ENCODE assay signal across 8 cellular contexts in the genomic region with DNA sequence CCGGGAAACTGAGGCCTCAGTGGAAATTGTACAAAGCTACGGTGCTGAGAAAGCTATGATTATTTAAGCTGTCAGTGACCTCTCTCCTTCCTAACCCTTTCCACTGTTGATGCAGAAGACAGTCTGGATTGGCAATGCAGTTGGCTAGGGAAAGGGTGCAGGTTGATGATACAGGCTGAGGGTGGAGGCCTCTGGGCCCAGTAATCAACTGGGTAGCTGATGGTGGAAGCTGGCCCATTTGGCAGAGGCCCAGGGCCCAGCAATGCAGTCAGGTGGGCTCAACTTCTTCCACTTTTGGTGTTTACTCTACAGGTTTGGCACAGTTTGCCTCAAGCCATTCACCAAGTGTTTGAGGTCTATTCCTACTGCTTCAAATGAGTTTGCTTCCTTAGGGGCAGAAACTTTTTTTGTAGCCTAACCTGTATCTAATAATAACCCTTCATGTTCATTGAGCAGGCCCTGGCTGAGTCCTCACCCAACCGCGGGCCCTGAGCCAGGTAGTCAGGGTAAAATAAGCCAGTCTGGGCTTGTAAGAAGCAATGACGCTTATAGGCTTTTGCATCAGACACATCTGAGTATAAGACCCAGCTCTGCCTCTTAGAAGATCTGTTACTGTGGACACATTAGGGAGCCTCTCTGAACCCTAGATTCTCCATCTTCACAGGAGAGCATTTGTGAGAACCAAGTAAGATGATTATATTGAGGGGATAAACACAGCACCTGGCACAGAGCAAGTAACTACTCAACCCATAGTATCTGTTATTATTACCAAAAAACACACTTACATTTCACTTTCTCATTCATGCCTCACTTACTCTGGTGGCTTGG. TPM values are rescaled to one million over a fixed set of nuclear protein-coding genes. Genes with fewer than 3 reads are reported as not detected.
DNase-seq lines count a peak whose midpoint lies in the region; ATAC-seq and TF ChIP-seq lines count a peak whose summit lies in the region.

No MANE protein-coding gene starts in this region.

- TF ChIP-seq POLR2A in heart left ventricle (IDR thresholded peaks at IDR 0.05) = no peak
- TF ChIP-seq POLR2A in spleen (IDR thresholded peaks at IDR 0.05) = no peak

- H3K27ac ChIP-seq in SU-DHL-6 (ENCODE audit: low read depth, low read length) (peak overlapping the region; percentile 14; the same call in 1 of the 2 replicates), heart left ventricle (peak overlapping the region; percentile 97 to 100 (median 98)), subcutaneous abdominal adipose tissue (ENCODE audit: low read depth, low read length) (peak overlapping the region; percentile 60), spleen (peak overlapping the region in 4 of 8 donors; percentile 97)

- H2AFZ ChIP-seq in Loucy (ENCODE audit: low read length) (no peak overlapping the region), SU-DHL-6 (ENCODE audit: low read depth, low read length, severe bottlenecking) (no peak overlapping the region)

- H3K27me3 ChIP-seq in Loucy (ENCODE audit: insufficient read depth, low read length, poor library complexity, severe bottlenecking) = no peaks in the 10 kb centered on the region
- H3K27me3 ChIP-seq in SU-DHL-6 (ENCODE audit: low read length) = no peaks in the 10 kb centered on the region
- no peaks in the 10 kb centered on the region for H3K27me3 ChIP-seq in heart left ventricle
- H3K27me3 ChIP-seq in subcutaneous abdominal adipose tissue (ENCODE audit: control insufficient read depth in 5 of 5, insufficient read depth in 4 of 5, low read length in 5 of 5) = no peaks in the 10 kb centered on the region
- H3K27me3 ChIP-seq in spleen (replicated peaks in 1 of 7) = no peaks in the 10 kb centered on the region

- H3K79me2 ChIP-seq in Loucy (ENCODE audit: insufficient read depth, low read length) (peaks cover 95% of the 10 kb centered on the region), SU-DHL-6 (ENCODE audit: insufficient read depth, low read length) (peaks cover 48% of the 10 kb centered on the region; the same call in 1 of the 2 replicates)

- H3K9ac ChIP-seq in Loucy (ENCODE audit: low read depth, low read length, poor library complexity, severe bottlenecking) (peak overlapping the region; percentile 48), SU-DHL-6 (ENCODE audit: low read length) (no peak overlapping the region; the same call in 1 of the 2 replicates), subcutaneous abdominal adipose tissue (ENCODE audit: low read length in 5 of 5) (peak overlapping the region in 2 of 5 donors; percentile 60 to 63)

- no peaks in the 10 kb centered on the region for H3K9me3 ChIP-seq in Loucy (ENCODE audit: insufficient read depth, low read depth, low read length)
- no peaks in the 10 kb centered on the region for H3K9me3 ChIP-seq in SU-DHL-6 (ENCODE audit: insufficient read depth, low read length)
- H3K9me3 ChIP-seq in heart left ventricle = no peaks in the 10 kb centered on the region
- H3K9me3 ChIP-seq in subcutaneous abdominal adipose tissue (ENCODE audit: control insufficient read depth in 5 of 5, low read length in 5 of 5) = no peaks in the 10 kb centered on the region
- no peaks in the 10 kb centered on the region for H3K9me3 ChIP-seq in spleen

- ATAC-seq in heart left ventricle = peak in 2 of 4 donors; percentile 22 to 38

- no peaks in the 10 kb centered on the region for H3F3A ChIP-seq in Loucy (ENCODE audit: low read depth)
- no peaks in the 10 kb centered on the region; the same call in 1 of the 2 replicates for H3F3A ChIP-seq in SU-DHL-6 (ENCODE audit: insufficient read depth)

- H4K20me1 ChIP-seq in Loucy (ENCODE audit: insufficient read depth, low read length, poor library complexity, severe bottlenecking) (peaks cover 70% of the 10 kb centered on the region), SU-DHL-6 (ENCODE audit: low read depth, low read length) (no peaks in the 10 kb centered on the region)

- peak overlapping the region; percentile 98 for H3K4me2 ChIP-seq in Loucy (ENCODE audit: low read depth, low read length, poor library complexity, severe bottlenecking)
- H3K4me2 ChIP-seq in SU-DHL-6 (ENCODE audit: low read depth, low read length, poor library complexity, severe bottlenecking) = no peak overlapping the region

- H3K4me1 ChIP-seq in Loucy (ENCODE audit: insufficient read depth, low read length, poor library complexity, severe bottlenecking) (peaks cover 68% of the 10 kb centered on the region), heart left ventricle (peaks cover 36 to 100% (median 88%) of the 10 kb centered on the region in 12 donors), subcutaneous abdominal adipose tissue (ENCODE audit: control insufficient read depth in 5 of 5, insufficient read depth in 5 of 5, low read length in 5 of 5) (peaks cover 20 to 86% (median 79%) of the 10 kb centered on the region in 5 donors), spleen (peaks cover 36 to 100% (median 85%) of the 10 kb centered on the region in 6 donors)

- intact Hi-C loops in heart left ventricle (cut with DNase I) (loop anchor here in 3 of 10 donors (5.0 to 10.0 kb wide), 2 partner anchors 33 to 136 kb away; no protein-coding TSS in a partner anchor), spleen (cut with DNase I; ENCODE audit: low total_unique reads) (loop anchor here (5.0 kb wide), 1 partner anchor 33 kb away; no protein-coding TSS in a partner anchor)

- 54 to 59% (median 56%) methylated on average over 5 of the region's 5 CpGs for WGBS in heart left ventricle, 4 donors
- 87 to 94% (median 92%) methylated on average over 5 of the region's 5 CpGs for WGBS in spleen, 5 donors

- H3K4me3 ChIP-seq in Loucy (ENCODE audit: low read length, poor library complexity, severe bottlenecking) = peak overlapping the region; percentile 47
- no peak overlapping the region for H3K4me3 ChIP-seq in SU-DHL-6 (ENCODE audit: insufficient read depth, low read length, poor library complexity, severe bottlenecking)
- H3K4me3 ChIP-seq in heart left ventricle = no peak overlapping the region
- no peak overlapping the region for H3K4me3 ChIP-seq in subcutaneous abdominal adipose tissue (ENCODE audit: low read depth in 1 of 5, low read length in 5 of 5)
- no peak overlapping the region for H3K4me3 ChIP-seq in spleen
- no peak overlapping the region for H3K4me3 ChIP-seq in foreskin fibroblast (ENCODE audit: low read depth in 1 of 2, low read length in 2 of 2)

- H3K9me2 ChIP-seq in Loucy (replicated peaks; ENCODE audit: low read depth, low read length) (no peaks in the 10 kb centered on the region), SU-DHL-6 (replicated peaks; ENCODE audit: insufficient read depth, low read length) (no peaks in the 10 kb centered on the region)

- H3K36me3 ChIP-seq in Loucy (ENCODE audit: insufficient read depth, low read length) (peaks cover 49% of the 10 kb centered on the region), SU-DHL-6 (ENCODE audit: low read length) (0 out of 2 replicates have a peak, but pooled peaks cover 3% of the 10 kb centered on the region), heart left ventricle (peaks cover 0 to 76% (median 34%) of the 10 kb centered on the region in 9 donors), subcutaneous abdominal adipose tissue (ENCODE audit: control insufficient read depth in 5 of 5, insufficient read depth in 5 of 5, low read length in 5 of 5) (peaks cover 8 to 52% (median 30%) of the 10 kb centered on the region in 5 donors), spleen (peaks cover 0 to 100% (median 29%) of the 10 kb centered on the region in 6 donors)

- no peak for TF ChIP-seq CTCF in Loucy (conservative IDR thresholded peaks at IDR 0.05; ENCODE audit: low read length)
- TF ChIP-seq CTCF in SU-DHL-6 (IDR thresholded peaks at IDR 0.05; ENCODE audit: insufficient read depth, low read length, poor library complexity, severe bottlenecking) = no peak
- no peak for TF ChIP-seq CTCF in heart left ventricle (IDR thresholded peaks at IDR 0.05)
- TF ChIP-seq CTCF in spleen (IDR thresholded peaks at IDR 0.05 in 8 of 11, conservative IDR thresholded peaks at IDR 0.05 in 3 of 11) = no peak
- TF ChIP-seq CTCF in foreskin fibroblast (IDR thresholded peaks at IDR 0.05; ENCODE audit: low read depth, low read length) = no peak

- DNase-seq in heart left ventricle = peak; percentile 38 to 82 (median 68)
- no peak for DNase-seq in COLO829 (ENCODE audit: low spot score)
- no peak for DNase-seq in spleen
- DNase-seq in foreskin fibroblast = no peak
- DNase-seq in HCEC 1CT = no peak

RNA-seq across cellular contexts. Expression of a gene that starts 12.0 kb away (rescaled TPM):
- total RNA-seq in heart left ventricle (100 to 1,000 TPM in 1 of 9 donors, 10 to 100 TPM in 8; 32.2 to 176 (median 62.6) TPM), spleen (100 to 1,000 TPM in 4 of 7 donors, 10 to 100 TPM in 3; 70.2 to 167 (median 107) TPM)
- polyA plus RNA-seq in heart left ventricle (100 to 1,000 TPM in 1 of 2 donors, 10 to 100 TPM in 1; 43.1 to 217 TPM), spleen (10 to 100 TPM; 18.7 to 55.5 (median 22.7) TPM)

RNA-seq across cellular contexts. Expression of a gene that starts 28.5 kb away (rescaled TPM):
- total RNA-seq in heart left ventricle (10 to 100 TPM in 1 of 9 donors, 1 to 10 TPM in 3, under 1 TPM in 5; 0.38 to 15.2 (median 0.77) TPM), spleen (10 to 100 TPM in 3 of 7 donors, 1 to 10 TPM in 4; 2.6 to 16.2 (median 8.8) TPM)
- polyA plus RNA-seq in heart left ventricle (under 1 TPM; 0.04 to 0.97 TPM), spleen (1 to 10 TPM; 1.4 to 9.3 (median 3.1) TPM)

Comparison
In these comparisons a context has a peak if more than half of its experiments do, and no peak if none do; other contexts are left out.
1. DNase-seq: peak in heart left ventricle (5 of 5); none in COLO829 (single experiment), spleen (single experiment), foreskin fibroblast (0 of 2) and HCEC 1CT (single experiment).